In genomic region chr5:71695069-71695468, GRCh38 we compare ENCODE assay signal across 20 cellular contexts. TPM values are rescaled to one million over a fixed set of nuclear protein-coding genes. Genes with fewer than 3 reads are reported as not detected.
"Had no signal": no experiment of that assay in that cellular context is flagged by ENCODE, and none has a peak within 500 bp of the region (broad histone marks: within the 10 kb centered on the region; RNA-seq: fewer than 3 reads in every experiment).

No MANE protein-coding gene starts in this region.

- H3K27me3 ChIP-seq: uterus had no signal

- H3K4me1 ChIP-seq: uterus had no signal

- H3K27ac ChIP-seq: coronary artery, uterus, WERI-Rb-1 had no signal

- H3K9me3 ChIP-seq: uterus had no signal

- ATAC-seq: activated CD8-positive, alpha-beta T cell treated with anti-CD3 and anti-CD28 coated beads, Interleukin-2, amount 10 ng/mL, durations not matched to agents 7 days and 5 days; esophagus mucosa; left ventricle myocardium superior; stimulated activated memory B cell treated with anti-CD40 and anti-IgM and Interleukin-4, amounts not matched to agents 10 μg/mL and 1 μg/mL and 100 μg/mL, for 72 hours had no signal

- DNase-seq: activated CD4-positive, alpha-beta T cell treated with anti-CD3 and anti-CD28 coated beads for 48 hours; activated CD8-positive, alpha-beta memory T cell treated with anti-CD3 and anti-CD28 coated beads, Interleukin-2, amount 50 U/mL, for 4 hours; activated CD8-positive, alpha-beta T cell treated with anti-CD3 and anti-CD28 coated beads, Interleukin-2, amount 10 ng/mL, durations not matched to agents 7 days and 5 days; activated effector memory CD4-positive, alpha-beta T cell treated with anti-CD3 and anti-CD28 coated beads, Interleukin-2, amount 50 U/mL, for 16 hours; activated T-cell treated with anti-CD3 and anti-CD28 coated beads, Interleukin-2, amount 50 U/mL, for 48 hours; amniotic stem cell; central memory CD4-positive, alpha-beta T cell; hippocampal formation; kidney; left ventricle myocardium superior; mesendoderm; stimulated activated CD4-positive, alpha-beta T cell treated with anti-CD3 and anti-CD28 coated beads, Interleukin-2, amount 100 ng/mL, for 48 hours; uterus; WERI-Rb-1 had no signal

- H3K4me3 ChIP-seq: coronary artery, uterus had no signal

- FAIRE-seq: kidney had no signal

- H3K36me3 ChIP-seq: uterus, WERI-Rb-1 had no signal

RNA-seq across cellular contexts. Expression of gene CARTPT, which starts 24.0 kb away (rescaled TPM):
- total RNA-seq: activated CD8-positive, alpha-beta T cell treated with anti-CD3 and anti-CD28 coated beads, Interleukin-2, amount 10 ng/mL, durations not matched to agents 7 days and 5 days; esophagus mucosa; kidney; left ventricle myocardium superior; neural crest cell; osteocyte; T-helper 1 cell treated with Interleukin-12 subunit alpha and Interleukin-12 subunit beta and Interleukin-4 antibody, amounts not matched to agents 30 ng/mL and 1 ng/mL, for 36 hours; uterus had no signal
